In the genomic region with DNA sequence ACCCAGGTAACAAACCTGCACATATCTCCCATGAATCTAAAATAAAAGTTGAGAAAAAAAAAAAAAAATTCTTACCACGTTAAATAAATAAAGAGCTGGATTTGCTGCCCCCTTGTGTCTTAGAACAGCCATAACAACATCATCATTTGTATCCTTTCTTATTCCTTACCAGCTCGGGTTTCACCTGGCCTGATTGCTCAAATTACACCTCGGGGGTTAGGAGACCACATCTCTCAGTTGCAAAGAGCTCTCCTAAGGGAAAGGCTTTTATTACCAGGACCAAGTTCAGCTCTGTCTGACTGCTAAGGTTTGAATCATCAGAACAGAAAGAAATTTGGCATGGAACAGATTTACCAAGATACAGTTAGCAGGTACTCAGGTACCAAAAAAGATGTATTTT, we compare ENCODE assay signal across 9 cellular contexts. TPM values are rescaled to one million over a fixed set of nuclear protein-coding genes. Genes with fewer than 3 reads are reported as not detected.
A peak's percentile ranks its signal among the peaks of the same experiment; 100 is the strongest.
DNase-seq lines count a peak whose midpoint lies in the region; ATAC-seq and TF ChIP-seq lines count a peak whose summit lies in the region.
"Had no signal": no experiment of that assay in that cellular context is flagged by ENCODE, and none has a peak within 500 bp of the region (broad histone marks: within the 10 kb centered on the region; RNA-seq: fewer than 3 reads in every experiment).

No MANE protein-coding gene starts in this region.

- peaks cover 8% of the 10 kb centered on the region for H3K27me3 Mint-ChIP-seq in activated T-cell treated with anti-CD3 and anti-CD28 coated beads, Interleukin-2, amount 50 U/mL, for 4 hours (ENCODE audit: low read depth)
- H3K27me3 Mint-ChIP-seq in progenitor cell of endocrine pancreas, result peaks cover 13% of the 10 kb centered on the region

- peak overlapping the region; percentile 51 for H3K27ac ChIP-seq in HUES48 (ENCODE audit: low read depth, low read length)

- H3K36me3 ChIP-seq in HUES48 (ENCODE audit: control insufficient read depth, insufficient read depth, low read length), result peaks cover 12% of the 10 kb centered on the region

- ATAC-seq in activated T-cell treated with anti-CD3 and anti-CD28 coated beads, Interleukin-2, amount 50 U/mL, for 4 hours, result peak in 1 of 2 donors; percentile 55
- ATAC-seq in GM21423 (IDR thresholded peaks at IDR 0.05; ENCODE audit: unreplicated experiment) (no peak), GM19467 (IDR thresholded peaks at IDR 0.05; ENCODE audit: unreplicated experiment) (no peak)

- H3K4me1 Mint-ChIP-seq in activated T-cell treated with anti-CD3 and anti-CD28 coated beads, Interleukin-2, amount 50 U/mL, for 4 hours (ENCODE audit: low read depth), result peaks cover 6% of the 10 kb centered on the region
- H3K4me1 Mint-ChIP-seq in progenitor cell of endocrine pancreas (ENCODE audit: low read depth), result peaks cover 5% of the 10 kb centered on the region

- DNase-seq in DMS153 (lab: John Stamatoyannopoulos, UW), result peak; percentile 55
- DNase-seq in NCI-H774 (lab: John Stamatoyannopoulos, UW), result peak; percentile 76
- DNase-seq in activated T-cell treated with anti-CD3 and anti-CD28 coated beads, Interleukin-2, amount 50 U/mL, for 4 hours, result peak; percentile 18
- peak; percentile 44 for DNase-seq in globus pallidus (ENCODE audit: low spot score)
- DNase-seq in progenitor cell of endocrine pancreas (ENCODE audit: low spot score, unreplicated experiment), result peak; percentile 19

- no peak overlapping the region for H3K9ac ChIP-seq in HUES48 (ENCODE audit: low read depth, low read length)

- H3K9me3 Mint-ChIP-seq in activated T-cell treated with anti-CD3 and anti-CD28 coated beads, Interleukin-2, amount 50 U/mL, for 4 hours, result no peaks in the 10 kb centered on the region
- H3K9me3 Mint-ChIP-seq in progenitor cell of endocrine pancreas (ENCODE audit: low read depth), result no peaks in the 10 kb centered on the region

- peaks cover 26% of the 10 kb centered on the region for H3K4me1 ChIP-seq in HUES48 (ENCODE audit: control insufficient read depth, insufficient read depth, low read length)

- H3K4me3 Mint-ChIP-seq in activated T-cell treated with anti-CD3 and anti-CD28 coated beads, Interleukin-2, amount 50 U/mL, for 4 hours, result no peak overlapping the region
- no peak overlapping the region for H3K4me3 Mint-ChIP-seq in progenitor cell of endocrine pancreas (ENCODE audit: low read depth)

- H3K27ac Mint-ChIP-seq in progenitor cell of endocrine pancreas, result no peak overlapping the region

- TF ChIP-seq CTCF in progenitor cell of endocrine pancreas (IDR thresholded peaks at IDR 0.05; ENCODE audit: unreplicated experiment), result peak; percentile 82

- H3K9me3 ChIP-seq in HUES48 (ENCODE audit: control insufficient read depth, insufficient read depth, low read length), result no peaks in the 10 kb centered on the region

- H3K36me3 Mint-ChIP-seq in activated T-cell treated with anti-CD3 and anti-CD28 coated beads, Interleukin-2, amount 50 U/mL, for 4 hours (ENCODE audit: insufficient read depth), result no peaks in the 10 kb centered on the region
- no peaks in the 10 kb centered on the region for H3K36me3 Mint-ChIP-seq in progenitor cell of endocrine pancreas (ENCODE audit: insufficient read depth)

- H3K4me3 ChIP-seq in HUES48 (ENCODE audit: low read depth, low read length), result peak overlapping the region; percentile 37; the same call in 1 of the 2 replicates

- no peaks in the 10 kb centered on the region for H3K27me3 ChIP-seq in HUES48 (ENCODE audit: control insufficient read depth, insufficient read depth, low read length)

RNA-seq across cellular contexts. Expression of a gene that starts 25.8 kb away (rescaled TPM):
- total RNA-seq in activated T-cell treated with anti-CD3 and anti-CD28 coated beads, Interleukin-2, amount 50 U/mL, for 4 hours, result 1 to 10 TPM; 4.1 to 5.6 (median 4.7) TPM
- total RNA-seq in progenitor cell of endocrine pancreas, result 10.5 and 11.5 TPM in 2 replicates

RNA-seq across cellular contexts. Expression of a gene that starts 32.1 kb away (rescaled TPM):
- total RNA-seq in activated T-cell treated with anti-CD3 and anti-CD28 coated beads, Interleukin-2, amount 50 U/mL, for 4 hours, result not detected
- not detected in 2 replicates for total RNA-seq in progenitor cell of endocrine pancreas
- total RNA-seq: activated CD8-positive, alpha-beta memory T cell treated with anti-CD3 and anti-CD28 coated beads for 36 hours had no signal

Comparison
In these comparisons a context has a peak if more than half of its experiments do, and no peak if none do; other contexts are left out.
1. DNase-seq: peak in every context shown above with its lines; median percentile 76 in NCI-H774; 55 in DMS153; 44 in globus pallidus; 19 in progenitor cell of endocrine pancreas; 18 in activated T-cell treated with anti-CD3 and anti-CD28 coated beads, Interleukin-2, amount 50 U/mL, for 4 hours.